ENCODE assay signal across 1 cellular context in genomic region chr1:44033756-44034155, GRCh38.
TF ChIP-seq lines count a peak whose summit lies in the region.

No MANE protein-coding gene starts in this region.

TF ChIP-seq in GM23338, 12 proteins besides CTCF, POLR2A, EP300 and RAD21 (continued from another document):
- TF ChIP-seq ZNF462 (CRISPR knock-in tag; IDR thresholded peaks at IDR 0.05) (no peak), EZH2phosphoT487 (IDR thresholded peaks at IDR 0.05; ENCODE audit: unreplicated experiment) (no peak), STAT1 (IDR thresholded peaks at IDR 0.05; ENCODE audit: unreplicated experiment) (no peak), JUNB (IDR thresholded peaks at IDR 0.05; ENCODE audit: unreplicated experiment) (no peak), NANOG (IDR thresholded peaks at IDR 0.05; ENCODE audit: borderline replicate concordance) (no peak), ZNF114 (CRISPR knock-in tag; IDR thresholded peaks at IDR 0.05) (no peak), CREB1 (CRISPR knock-in tag; IDR thresholded peaks at IDR 0.05; ENCODE audit: low read depth) (no peak)
- TF ChIP-seq, protein P1, sequence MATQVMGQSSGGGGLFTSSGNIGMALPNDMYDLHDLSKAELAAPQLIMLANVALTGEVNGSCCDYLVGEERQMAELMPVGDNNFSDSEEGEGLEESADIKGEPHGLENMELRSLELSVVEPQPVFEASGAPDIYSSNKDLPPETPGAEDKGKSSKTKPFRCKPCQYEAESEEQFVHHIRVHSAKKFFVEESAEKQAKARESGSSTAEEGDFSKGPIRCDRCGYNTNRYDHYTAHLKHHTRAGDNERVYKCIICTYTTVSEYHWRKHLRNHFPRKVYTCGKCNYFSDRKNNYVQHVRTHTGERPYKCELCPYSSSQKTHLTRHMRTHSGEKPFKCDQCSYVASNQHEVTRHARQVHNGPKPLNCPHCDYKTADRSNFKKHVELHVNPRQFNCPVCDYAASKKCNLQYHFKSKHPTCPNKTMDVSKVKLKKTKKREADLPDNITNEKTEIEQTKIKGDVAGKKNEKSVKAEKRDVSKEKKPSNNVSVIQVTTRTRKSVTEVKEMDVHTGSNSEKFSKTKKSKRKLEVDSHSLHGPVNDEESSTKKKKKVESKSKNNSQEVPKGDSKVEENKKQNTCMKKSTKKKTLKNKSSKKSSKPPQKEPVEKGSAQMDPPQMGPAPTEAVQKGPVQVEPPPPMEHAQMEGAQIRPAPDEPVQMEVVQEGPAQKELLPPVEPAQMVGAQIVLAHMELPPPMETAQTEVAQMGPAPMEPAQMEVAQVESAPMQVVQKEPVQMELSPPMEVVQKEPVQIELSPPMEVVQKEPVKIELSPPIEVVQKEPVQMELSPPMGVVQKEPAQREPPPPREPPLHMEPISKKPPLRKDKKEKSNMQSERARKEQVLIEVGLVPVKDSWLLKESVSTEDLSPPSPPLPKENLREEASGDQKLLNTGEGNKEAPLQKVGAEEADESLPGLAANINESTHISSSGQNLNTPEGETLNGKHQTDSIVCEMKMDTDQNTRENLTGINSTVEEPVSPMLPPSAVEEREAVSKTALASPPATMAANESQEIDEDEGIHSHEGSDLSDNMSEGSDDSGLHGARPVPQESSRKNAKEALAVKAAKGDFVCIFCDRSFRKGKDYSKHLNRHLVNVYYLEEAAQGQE (IDR thresholded peaks at IDR 0.05; ENCODE audit: unreplicated experiment): no peak
